ENCODE assay signal across 8 cellular contexts in the genomic region with DNA sequence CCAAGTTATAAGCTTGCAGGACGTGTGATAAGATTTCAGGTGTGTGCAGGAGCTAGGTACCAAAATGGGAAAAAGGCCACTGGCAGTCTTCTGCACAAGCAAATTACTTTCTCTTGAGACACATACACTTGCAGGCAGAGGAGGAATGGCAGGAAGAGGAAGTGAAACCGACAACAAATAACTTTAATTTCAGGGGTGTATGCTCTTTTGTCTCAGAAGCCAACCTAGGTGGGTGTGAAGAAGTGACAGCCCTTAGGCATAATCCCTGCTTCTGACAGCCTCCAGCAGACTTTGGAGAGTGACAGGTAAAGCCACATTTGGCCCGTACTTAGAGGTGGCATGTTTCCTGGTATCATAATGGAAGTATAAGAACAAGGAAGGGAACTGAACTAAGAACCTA.
DNase-seq lines count a peak whose midpoint lies in the region; ATAC-seq, FAIRE-seq and TF ChIP-seq lines count a peak whose summit lies in the region.

No MANE protein-coding gene starts in this region.

- peak overlapping the region; percentile 36 for H3K27ac ChIP-seq in CD4-positive, alpha-beta memory T cell (ENCODE audit: low read depth, low read length)
- H3K27ac ChIP-seq in astrocyte (ENCODE audit: low read depth, low read length) (no peak overlapping the region), testis (no peak overlapping the region)

- H2AFZ ChIP-seq in astrocyte (ENCODE audit: low read depth, low read length): no peak overlapping the region

- peaks cover 10% of the 10 kb centered on the region for H4K20me1 ChIP-seq in astrocyte (ENCODE audit: insufficient read depth, low read length)

- peaks cover 22% of the 10 kb centered on the region for H3K79me2 ChIP-seq in astrocyte (ENCODE audit: insufficient read depth, low read length)

- H3K27me3 Mint-ChIP-seq in CD4-positive, alpha-beta memory T cell: no peaks in the 10 kb centered on the region
- no peaks in the 10 kb centered on the region for H3K27me3 Mint-ChIP-seq in astrocyte (ENCODE audit: low read depth, unreplicated experiment)

- H3K36me3 Mint-ChIP-seq in CD4-positive, alpha-beta memory T cell: peaks cover 51 to 63% of the 10 kb centered on the region in 2 donors
- H3K36me3 Mint-ChIP-seq in astrocyte (ENCODE audit: low read depth, unreplicated experiment): peaks cover 27% of the 10 kb centered on the region

- intact Hi-C loops in CD4-positive, alpha-beta memory T cell (cut with micrococcal nuclease): loop anchor here (2.0 kb wide), 3 partner anchors 14 to 34 kb away; no protein-coding TSS in a partner anchor
- intact Hi-C loops in testis (cut with DNase I; ENCODE audit: low total_unique reads): no loop called here

- no peaks in the 10 kb centered on the region for H3K9me3 Mint-ChIP-seq in CD4-positive, alpha-beta memory T cell
- no peaks in the 10 kb centered on the region for H3K9me3 Mint-ChIP-seq in astrocyte (ENCODE audit: unreplicated experiment)

- TF ChIP-seq POLR2A in testis (IDR thresholded peaks at IDR 0.05): no peak

- POLR2A ChIA-PET in CD4-positive, alpha-beta memory T cell (lab: Charles Lee; ENCODE audit: partially characterized antibody): interaction anchor here (0.7 to 4.2 kb wide), 8 partner anchors 12 to 249 kb away, joined by 3 to 33 read pairs (median 4); no protein-coding TSS in a partner anchor

- H3K9ac ChIP-seq in astrocyte (ENCODE audit: low read length): no peak overlapping the region

- no peak for FAIRE-seq in astrocyte (lab: Jason Lieb, UNC)

- H3K9me3 ChIP-seq in CD4-positive, alpha-beta memory T cell (ENCODE audit: control insufficient read depth in 1 of 2, low read length in 2 of 2): no peaks in the 10 kb centered on the region
- no peaks in the 10 kb centered on the region for H3K9me3 ChIP-seq in astrocyte (ENCODE audit: insufficient read depth, low read depth, low read length)
- H3K9me3 ChIP-seq in HAP-1: no peaks in the 10 kb centered on the region
- no peaks in the 10 kb centered on the region for H3K9me3 ChIP-seq in testis

- TF ChIP-seq CTCF in astrocyte (IDR thresholded peaks at IDR 0.05; ENCODE audit: insufficient read depth, low read depth, low read length): no peak
- TF ChIP-seq CTCF in testis (IDR thresholded peaks at IDR 0.05): no peak

- CTCF ChIA-PET in CD4-positive, alpha-beta memory T cell (lab: Charles Lee; ENCODE audit: partially characterized antibody): interaction anchor here (1.0 to 3.6 kb wide), 6 partner anchors 10 to 273 kb away, joined by 3 to 16 read pairs (median 4); no protein-coding TSS in a partner anchor

- ATAC-seq in GM19455 (IDR thresholded peaks at IDR 0.05; ENCODE audit: unreplicated experiment) (peak; percentile 97), HG03439 (IDR thresholded peaks at IDR 0.05; ENCODE audit: unreplicated experiment) (peak; percentile 91)

- peaks cover 96% of the 10 kb centered on the region for H3K4me1 ChIP-seq in CD4-positive, alpha-beta memory T cell (ENCODE audit: insufficient read depth, low read length)
- H3K4me1 ChIP-seq in astrocyte (ENCODE audit: insufficient read depth, low read length) (peaks cover 34% of the 10 kb centered on the region), HAP-1 (no peaks in the 10 kb centered on the region), testis (no peaks in the 10 kb centered on the region)

- DNase-seq in CD4-positive, alpha-beta memory T cell: peak in 3 of 5 donors; percentile 29 to 48 (median 35)
- DNase-seq in astrocyte (ENCODE audit: low read depth) (no peak), HAP-1 (ENCODE audit: low spot score in 2 of 2) (no peak), testis (no peak), dermis blood vessel endothelial cell (no peak)
- DNase-seq in activated CD4-positive, alpha-beta T cell treated with anti-CD3 and anti-CD28 coated beads for 1 hour: no peak

- H3K4me3 Mint-ChIP-seq in CD4-positive, alpha-beta memory T cell: peak overlapping the region; percentile 50 to 86 (median 76)
- H3K4me3 Mint-ChIP-seq in astrocyte (ENCODE audit: unreplicated experiment): peak overlapping the region; percentile 28

- H3K27ac Mint-ChIP-seq in CD4-positive, alpha-beta memory T cell: peak overlapping the region; percentile 88 to 97 (median 95)
- no peak overlapping the region for H3K27ac Mint-ChIP-seq in astrocyte (ENCODE audit: unreplicated experiment)

- WGBS in testis, 2 donors: 75 to 79% methylated on average over 3 of the region's 3 CpGs

- peaks cover 15% of the 10 kb centered on the region for H3K36me3 ChIP-seq in CD4-positive, alpha-beta memory T cell (ENCODE audit: insufficient read depth, low read length)
- H3K36me3 ChIP-seq in astrocyte (ENCODE audit: insufficient read depth, low read length): no peaks in the 10 kb centered on the region
- no peaks in the 10 kb centered on the region for H3K36me3 ChIP-seq in HAP-1 (replicated peaks)
- H3K36me3 ChIP-seq in testis (ENCODE audit: low read depth, missing control alignments): no peaks in the 10 kb centered on the region

- H3K27me3 ChIP-seq in CD4-positive, alpha-beta memory T cell (ENCODE audit: insufficient read depth, low read length): no peaks in the 10 kb centered on the region
- H3K27me3 ChIP-seq in astrocyte (ENCODE audit: insufficient read depth, low read length): no peaks in the 10 kb centered on the region
- no peaks in the 10 kb centered on the region for H3K27me3 ChIP-seq in HAP-1 (ENCODE audit: low read depth)
- H3K27me3 ChIP-seq in testis: no peaks in the 10 kb centered on the region

- peak overlapping the region in 1 of 2 donors; percentile 25 for H3K4me3 ChIP-seq in CD4-positive, alpha-beta memory T cell (ENCODE audit: low read length in 2 of 2)
- H3K4me3 ChIP-seq in astrocyte (ENCODE audit: insufficient read depth, low read depth, low read length): no peak overlapping the region
- no peak overlapping the region for H3K4me3 ChIP-seq in HAP-1
- no peak overlapping the region for H3K4me3 ChIP-seq in testis

- in situ Hi-C loops in HAP-1 (cut with MboI; ENCODE audit: low sequenced_read_pairs): no loop called here

- peaks cover 68 to 98% (median 85%) of the 10 kb centered on the region in 4 donors for H3K4me1 Mint-ChIP-seq in CD4-positive, alpha-beta memory T cell
- peaks cover 12% of the 10 kb centered on the region for H3K4me1 Mint-ChIP-seq in astrocyte (ENCODE audit: low read depth, unreplicated experiment)

- H3K4me2 ChIP-seq in astrocyte (ENCODE audit: low read length): no peak overlapping the region

Comparison
In these comparisons a context has a peak if more than half of its experiments do, and no peak if none do; other contexts are left out.
1. DNase-seq: peak in CD4-positive, alpha-beta memory T cell (3 of 5); none in astrocyte (single experiment), HAP-1 (0 of 2), testis (single experiment), activated CD4-positive, alpha-beta T cell treated with anti-CD3 and anti-CD28 coated beads for 1 hour (single experiment) and dermis blood vessel endothelial cell (single experiment).